Comparison of ENCODE assay signal across 26 cellular contexts in the genomic region with DNA sequence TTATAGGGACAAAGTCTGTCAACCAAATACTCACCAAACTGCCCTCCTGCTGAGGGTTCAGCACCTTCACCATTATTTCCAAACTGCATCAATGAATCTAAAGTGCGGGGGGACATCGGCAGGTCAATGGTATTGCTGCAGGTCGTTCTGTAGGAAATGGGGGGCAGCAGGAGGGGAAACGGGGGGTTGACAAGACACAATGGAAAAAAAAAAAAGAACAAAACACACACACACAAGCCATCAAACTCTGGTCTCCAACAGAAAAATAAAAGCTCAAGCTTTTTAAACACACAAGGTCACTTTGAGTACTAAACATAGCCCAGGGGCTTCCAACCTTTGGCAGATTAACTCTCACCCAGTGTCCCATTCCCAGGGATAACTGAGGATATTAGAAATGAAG. TPM values are rescaled to one million over a fixed set of nuclear protein-coding genes. Genes with fewer than 3 reads are reported as not detected.
DNase-seq lines count a peak whose midpoint lies in the region; ATAC-seq lines count a peak whose summit lies in the region.
"Had no signal": no experiment of that assay in that cellular context is flagged by ENCODE, and none has a peak within 500 bp of the region (broad histone marks: within the 10 kb centered on the region; RNA-seq: fewer than 3 reads in every experiment).

No MANE protein-coding gene starts in this region.

- H3K27ac Mint-ChIP-seq in activated T-cell treated with anti-CD3 and anti-CD28 coated beads, Interleukin-2, amount 50 U/mL, for 24 hours, result peak overlapping the region; percentile 76
- peak overlapping the region in 5 of 8 donors; percentile 35 to 73 (median 63) for H3K27ac Mint-ChIP-seq in CD8-positive, alpha-beta memory T cell
- peak overlapping the region; percentile 1 for H3K27ac Mint-ChIP-seq in activated CD8-positive, alpha-beta T cell treated with anti-CD3 and anti-CD28 coated beads, Interleukin-2, amount 10 ng/mL, durations not matched to agents 7 days and 5 days
- H3K27ac Mint-ChIP-seq in naive thymus-derived CD8-positive, alpha-beta T cell, result peak overlapping the region; percentile 57 to 92 (median 76)
- H3K27ac Mint-ChIP-seq: memory B cell had no signal

- no peak overlapping the region for H3K4me3 Mint-ChIP-seq in activated T-cell treated with anti-CD3 and anti-CD28 coated beads, Interleukin-2, amount 50 U/mL, for 24 hours
- peak overlapping the region in 1 of 7 donors; percentile 20 for H3K4me3 Mint-ChIP-seq in CD8-positive, alpha-beta memory T cell
- no peak overlapping the region for H3K4me3 Mint-ChIP-seq in activated CD8-positive, alpha-beta T cell treated with anti-CD3 and anti-CD28 coated beads, Interleukin-2, amount 10 ng/mL, durations not matched to agents 7 days and 5 days
- H3K4me3 Mint-ChIP-seq in naive thymus-derived CD8-positive, alpha-beta T cell, result peak overlapping the region in 5 of 10 donors; percentile 11 to 57 (median 42)
- H3K4me3 Mint-ChIP-seq: immature natural killer cell; memory B cell; stimulated activated naive CD8-positive, alpha-beta T cell treated with anti-CD3 and anti-CD28 coated beads, Interleukin-15, amount 100 ng/mL, for 72 hours had no signal

- H3K36me3 ChIP-seq in CD8-positive, alpha-beta memory T cell (ENCODE audit: insufficient read depth, low read length), result peaks cover 10% of the 10 kb centered on the region

- peaks cover 98% of the 10 kb centered on the region for H3K36me3 Mint-ChIP-seq in activated T-cell treated with anti-CD3 and anti-CD28 coated beads, Interleukin-2, amount 50 U/mL, for 24 hours (ENCODE audit: low read depth)
- H3K36me3 Mint-ChIP-seq in CD8-positive, alpha-beta memory T cell, result peaks cover 0 to 61% (median 11%) of the 10 kb centered on the region in 3 donors
- H3K36me3 Mint-ChIP-seq in activated CD8-positive, alpha-beta T cell treated with anti-CD3 and anti-CD28 coated beads, Interleukin-2, amount 10 ng/mL, durations not matched to agents 7 days and 5 days (ENCODE audit: low read depth), result peaks cover 54% of the 10 kb centered on the region
- H3K36me3 Mint-ChIP-seq in naive thymus-derived CD8-positive, alpha-beta T cell, result peaks cover 0 to 41% (median 10%) of the 10 kb centered on the region in 3 donors

- peaks cover 68% of the 10 kb centered on the region for H3K4me1 Mint-ChIP-seq in activated T-cell treated with anti-CD3 and anti-CD28 coated beads, Interleukin-2, amount 50 U/mL, for 24 hours (ENCODE audit: low read depth)
- H3K4me1 Mint-ChIP-seq in CD8-positive, alpha-beta memory T cell, result peaks cover 52 to 61% (median 59%) of the 10 kb centered on the region in 3 donors
- peaks cover 63% of the 10 kb centered on the region for H3K4me1 Mint-ChIP-seq in activated CD8-positive, alpha-beta T cell treated with anti-CD3 and anti-CD28 coated beads, Interleukin-2, amount 10 ng/mL, durations not matched to agents 7 days and 5 days (ENCODE audit: low read depth)
- H3K4me1 Mint-ChIP-seq in naive thymus-derived CD8-positive, alpha-beta T cell, result peaks cover 29 to 82% (median 78%) of the 10 kb centered on the region in 4 donors

- H3K27me3 ChIP-seq in CD8-positive, alpha-beta memory T cell (ENCODE audit: insufficient read depth, low read length, poor library complexity, severe bottlenecking), result no peaks in the 10 kb centered on the region
- H3K27me3 ChIP-seq: sigmoid colon, tibial nerve had no signal

- H3K9me3 ChIP-seq in CD8-positive, alpha-beta memory T cell (ENCODE audit: low read length), result no peaks in the 10 kb centered on the region
- H3K9me3 ChIP-seq: A549, prostate gland, sigmoid colon, tibial nerve had no signal

- no peaks in the 10 kb centered on the region for H3K27me3 Mint-ChIP-seq in activated T-cell treated with anti-CD3 and anti-CD28 coated beads, Interleukin-2, amount 50 U/mL, for 24 hours
- H3K27me3 Mint-ChIP-seq in CD8-positive, alpha-beta memory T cell, result no peaks in the 10 kb centered on the region
- no peaks in the 10 kb centered on the region for H3K27me3 Mint-ChIP-seq in activated CD8-positive, alpha-beta T cell treated with anti-CD3 and anti-CD28 coated beads, Interleukin-2, amount 10 ng/mL, durations not matched to agents 7 days and 5 days (ENCODE audit: low read depth)
- H3K27me3 Mint-ChIP-seq in naive thymus-derived CD8-positive, alpha-beta T cell, result no peaks in the 10 kb centered on the region
- H3K27me3 Mint-ChIP-seq: memory B cell; stimulated activated naive CD8-positive, alpha-beta T cell treated with anti-CD3 and anti-CD28 coated beads, Interleukin-15, amount 100 ng/mL, for 72 hours had no signal

- ATAC-seq in activated CD8-positive, alpha-beta T cell treated with anti-CD3 and anti-CD28 coated beads, Interleukin-2, amount 10 ng/mL, durations not matched to agents 7 days and 5 days, result no peak
- no peak for ATAC-seq in naive thymus-derived CD8-positive, alpha-beta T cell
- ATAC-seq in HG02642 (IDR thresholded peaks at IDR 0.05; ENCODE audit: poor library complexity, unreplicated experiment), result no peak
- ATAC-seq: A549; left colon; stimulated activated naive CD8-positive, alpha-beta T cell treated with anti-CD3 and anti-CD28 coated beads, Interleukin-15, amount 100 ng/mL, for 72 hours had no signal

- POLR2A ChIA-PET in CD8-positive, alpha-beta memory T cell (lab: Charles Lee), result interaction anchor here (0.7 kb wide), 2 partner anchors 52 to 169 kb away, joined by 5 read pairs; no protein-coding TSS in a partner anchor
- POLR2A ChIA-PET in activated CD8-positive, alpha-beta T cell treated with anti-CD3 and anti-CD28 coated beads, Interleukin-2, amount 10 ng/mL, durations not matched to agents 7 days and 5 days (lab: Charles Lee), result interaction anchor here (1.7 kb wide), 1 partner anchor 72 kb away, joined by 3 read pairs; no protein-coding TSS in a partner anchor
- POLR2A ChIA-PET in naive thymus-derived CD8-positive, alpha-beta T cell (lab: Charles Lee), result interaction anchor here (0.6 to 7.8 kb wide), 5 partner anchors 28 to 215 kb away, joined by 3 to 62 read pairs (median 4); partner anchors contain the start of genes STAT3 and STAT5A

- H3K27ac ChIP-seq in CD8-positive, alpha-beta memory T cell (ENCODE audit: low read depth, low read length), result peak overlapping the region; percentile 49
- H3K27ac ChIP-seq: A549, prostate gland, RWPE1, sigmoid colon had no signal

- no peak overlapping the region for H3K4me3 ChIP-seq in CD8-positive, alpha-beta memory T cell (ENCODE audit: low read length)
- H3K4me3 ChIP-seq: A549, prostate gland, sigmoid colon, tibial nerve had no signal

- peaks cover 60% of the 10 kb centered on the region for H3K4me1 ChIP-seq in CD8-positive, alpha-beta memory T cell (ENCODE audit: insufficient read depth, low read length)

- CTCF ChIA-PET in CD8-positive, alpha-beta memory T cell (lab: Charles Lee), result interaction anchor here (1.8 to 20.8 kb wide), 2 partner anchors 88 to 201 kb away, joined by 4 to 373 read pairs; no protein-coding TSS in a partner anchor
- CTCF ChIA-PET in activated CD8-positive, alpha-beta T cell treated with anti-CD3 and anti-CD28 coated beads, Interleukin-2, amount 10 ng/mL, durations not matched to agents 7 days and 5 days (lab: Charles Lee), result interaction anchor here (3.9 to 19.4 kb wide), 2 partner anchors 87 to 94 kb away, joined by 18 to 666 read pairs; no protein-coding TSS in a partner anchor

- no peaks in the 10 kb centered on the region for H3K9me3 Mint-ChIP-seq in activated T-cell treated with anti-CD3 and anti-CD28 coated beads, Interleukin-2, amount 50 U/mL, for 24 hours
- no peaks in the 10 kb centered on the region for H3K9me3 Mint-ChIP-seq in CD8-positive, alpha-beta memory T cell
- H3K9me3 Mint-ChIP-seq in activated CD8-positive, alpha-beta T cell treated with anti-CD3 and anti-CD28 coated beads, Interleukin-2, amount 10 ng/mL, durations not matched to agents 7 days and 5 days (ENCODE audit: insufficient read depth), result no peaks in the 10 kb centered on the region
- no peaks in the 10 kb centered on the region for H3K9me3 Mint-ChIP-seq in naive thymus-derived CD8-positive, alpha-beta T cell
- H3K9me3 Mint-ChIP-seq: immature natural killer cell; memory B cell; stimulated activated naive CD8-positive, alpha-beta T cell treated with anti-CD3 and anti-CD28 coated beads, Interleukin-15, amount 100 ng/mL, for 72 hours had no signal

- no peak for DNase-seq in activated T-cell treated with anti-CD3 and anti-CD28 coated beads, Interleukin-2, amount 50 U/mL, for 24 hours
- no peak for DNase-seq in activated T-cell treated with anti-CD3 and anti-CD28 coated beads, Interleukin-2, amount 50 U/mL, for 1 hour
- no peak for DNase-seq in CD8-positive, alpha-beta memory T cell
- DNase-seq in activated CD8-positive, alpha-beta T cell treated with anti-CD3 and anti-CD28 coated beads, Interleukin-2, amount 10 ng/mL, durations not matched to agents 7 days and 5 days, result no peak
- DNase-seq in naive thymus-derived CD8-positive, alpha-beta T cell, result no peak
- DNase-seq in globus pallidus (ENCODE audit: low spot score) (no peak), GOT3 (lab: John Stamatoyannopoulos, UW) (no peak)
- DNase-seq: activated CD4-positive, alpha-beta T cell treated with anti-CD3 and anti-CD28 coated beads for 1 hour; AML-193; H7; hypothalamus; immature natural killer cell; IMR-90; left colon; NCI-H1092 treated with DMSO at 0.1 percent for 48 hours; NCI-H2029 treated with DMSO at 0.1 percent for 48 hours; NCI-H345; sigmoid colon; stimulated activated naive CD8-positive, alpha-beta T cell treated with anti-CD3 and anti-CD28 coated beads, Interleukin-15, amount 100 ng/mL, for 72 hours; T-helper 1 cell had no signal

RNA-seq across cellular contexts. Expression of gene STAT5A, which starts 28.5 kb away (rescaled TPM):
- 100 to 1,000 TPM; 259 to 263 TPM for total RNA-seq in CD8-positive, alpha-beta memory T cell
- polyA plus RNA-seq in CD8-positive, alpha-beta memory T cell, result 90.3 TPM
- 100 to 1,000 TPM; 117 to 119 TPM for total RNA-seq in activated CD8-positive, alpha-beta T cell treated with anti-CD3 and anti-CD28 coated beads, Interleukin-2, amount 10 ng/mL, durations not matched to agents 7 days and 5 days
- total RNA-seq in naive thymus-derived CD8-positive, alpha-beta T cell, result 100 to 1,000 TPM; 117 to 122 TPM
- 100 to 1,000 TPM in 1 of 3 donors, 10 to 100 TPM in 2; 59.6 to 115 (median 89.1) TPM for polyA plus RNA-seq in naive thymus-derived CD8-positive, alpha-beta T cell

RNA-seq across cellular contexts. Expression of gene STAT5B, which starts 40.6 kb away (rescaled TPM):
- 100 to 1,000 TPM; 124 to 132 TPM for total RNA-seq in CD8-positive, alpha-beta memory T cell
- polyA plus RNA-seq in CD8-positive, alpha-beta memory T cell, result 108 TPM
- total RNA-seq in activated CD8-positive, alpha-beta T cell treated with anti-CD3 and anti-CD28 coated beads, Interleukin-2, amount 10 ng/mL, durations not matched to agents 7 days and 5 days, result 10 to 100 TPM; 92.7 to 94.4 TPM
- total RNA-seq in naive thymus-derived CD8-positive, alpha-beta T cell, result 100 to 1,000 TPM; 137 to 149 TPM
- 10 to 100 TPM; 66.3 to 94.0 (median 82.8) TPM for polyA plus RNA-seq in naive thymus-derived CD8-positive, alpha-beta T cell

Comparison
In these comparisons a context has a peak if more than half of its experiments do, and no peak if none do; other contexts are left out.
1. H3K27ac Mint-ChIP-seq: peak in every context shown above with its lines; median percentile 76 in naive thymus-derived CD8-positive, alpha-beta T cell; 76 in activated T-cell treated with anti-CD3 and anti-CD28 coated beads, Interleukin-2, amount 50 U/mL, for 24 hours; 63 in CD8-positive, alpha-beta memory T cell; 1 in activated CD8-positive, alpha-beta T cell treated with anti-CD3 and anti-CD28 coated beads, Interleukin-2, amount 10 ng/mL, durations not matched to agents 7 days and 5 days.